ENCODE assay signal across 22 cellular contexts in the genomic region with DNA sequence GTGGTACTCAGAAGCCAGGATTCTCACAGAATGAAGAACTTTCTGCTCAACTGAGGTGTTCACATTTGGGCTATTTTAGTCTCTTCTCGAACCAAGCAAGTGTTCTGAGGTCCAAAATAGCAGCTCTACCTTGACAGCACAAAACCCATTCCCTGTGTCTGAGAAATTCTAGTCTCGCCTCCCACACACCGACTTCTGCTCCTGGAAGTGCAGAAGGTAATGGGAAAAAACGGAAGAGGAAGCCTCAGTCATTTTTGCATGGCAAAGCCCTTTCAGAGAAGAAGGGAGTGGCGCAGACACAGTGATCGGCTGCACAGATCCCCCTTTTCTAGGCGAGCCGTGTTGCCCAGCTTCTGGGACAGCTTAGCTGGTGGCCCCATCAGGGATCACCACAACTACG.
"Had no signal": no experiment of that assay in that cellular context is flagged by ENCODE, and none has a peak within 500 bp of the region (broad histone marks: within the 10 kb centered on the region; RNA-seq: fewer than 3 reads in every experiment).

No MANE protein-coding gene starts in this region.

- H3K9ac ChIP-seq: KMS-11 had no signal

- H3K4me1 ChIP-seq: Peyer's patch, SJCRH30 had no signal

- H3K9me3 ChIP-seq: Peyer's patch, SJCRH30 had no signal

- H2AFZ ChIP-seq: PC-9 had no signal

- DNase-seq: MV-4-11; NCI-H1048; NCI-H1105; NCI-H1417; NCI-H1436 treated with DMSO at 0.1 percent for 48 hours; NCI-H1694; NCI-H187 treated with DMSO at 0.1 percent for 48 hours; NCI-H2029 treated with DMSO at 0.1 percent for 48 hours; NCI-H2171 treated with DMSO at 0.1 percent for 48 hours; NCI-H345; NCI-H446 treated with DMSO at 0.1 percent for 48 hours; NCI-H510A treated with DMSO at 0.1 percent for 48 hours; NCI-H526; NCI-H82; NK-92 treated with Interleukin-12 subunit alpha and Interleukin-12 subunit beta, amount 100 ng/mL, for 24 hours; OCI-M1; PC-9; Peyer's patch; SHP77 treated with DMSO at 0.1 percent for 48 hours; SJCRH30 had no signal

- H3K27ac ChIP-seq: KMS-11, PC-9, Peyer's patch, SJCRH30 had no signal

- H3K4me2 ChIP-seq: KMS-11, PC-9 had no signal

- H3K4me3 ChIP-seq: K562, PC-9, Peyer's patch, SJCRH30 had no signal

- H3K27me3 ChIP-seq: Peyer's patch, SJCRH30 had no signal
